Comparison of ENCODE assay signal across 8 cellular contexts in the genomic region with DNA sequence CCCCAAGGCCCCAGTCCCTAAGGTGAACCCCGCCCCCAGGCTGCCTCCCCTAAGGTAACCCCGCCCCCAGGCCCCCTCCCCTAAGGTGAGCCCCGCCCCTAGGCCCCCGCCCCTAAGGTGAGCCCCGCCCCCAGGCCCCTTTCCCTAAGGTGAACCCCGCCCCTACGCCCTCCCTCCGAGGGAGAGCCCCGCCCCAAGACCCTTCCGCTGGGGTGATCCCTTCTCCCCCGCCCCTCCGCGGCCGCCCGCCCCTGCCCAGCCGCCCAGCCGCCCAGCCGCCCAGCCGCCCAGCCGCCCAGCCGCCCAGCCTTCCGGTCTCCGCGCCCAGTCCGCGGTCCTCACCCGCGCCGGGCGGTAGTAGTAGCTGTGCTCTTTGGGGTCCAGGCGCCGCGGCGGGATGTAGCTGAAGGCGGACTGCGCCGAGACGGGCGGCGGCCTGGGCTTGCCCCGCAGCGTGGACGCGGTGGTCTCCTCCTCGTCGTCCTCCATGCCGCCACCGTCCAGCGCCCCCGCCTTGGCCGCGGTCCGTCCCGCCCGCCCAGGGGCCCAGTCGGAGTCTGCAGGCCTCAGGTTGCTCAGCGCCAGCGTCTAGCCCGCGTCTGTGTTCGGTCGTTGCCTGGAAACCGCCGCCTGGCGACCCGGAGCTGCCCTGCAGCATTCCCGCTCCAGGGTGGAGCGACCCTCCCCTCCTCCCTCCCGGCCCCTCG. TPM values are rescaled to one million over a fixed set of nuclear protein-coding genes. Genes with fewer than 3 reads are reported as not detected.
A peak's percentile ranks its signal among the peaks of the same experiment; 100 is the strongest.
DNase-seq lines count a peak whose midpoint lies in the region; ATAC-seq and TF ChIP-seq lines count a peak whose summit lies in the region.

A gene with protein sequence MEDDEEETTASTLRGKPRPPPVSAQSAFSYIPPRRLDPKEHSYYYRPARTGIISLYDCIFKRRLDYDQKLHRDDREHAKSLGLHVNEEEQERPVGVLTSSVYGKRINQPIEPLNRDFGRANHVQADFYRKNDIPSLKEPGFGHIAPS (minus strand): TSS at position 601 of the 707 bp plus-strand sequence. CDS start 112 bp downstream, at position 489.

- H3K36me3 ChIP-seq in SK-N-SH (replicated peaks in 1 of 2; ENCODE audit: control insufficient read depth in 1 of 2, insufficient read depth in 2 of 2, low read length in 1 of 2) (no peaks in the 10 kb centered on the region), transverse colon (no peaks in the 10 kb centered on the region)

- no peak within 1 kb of the TSS for H3K27ac ChIP-seq in SK-N-SH (ENCODE audit: low read depth in 2 of 2, low read length in 1 of 2)
- H3K27ac ChIP-seq in transverse colon = no peak within 1 kb of the TSS

- TF ChIP-seq POLR2A in transverse colon (IDR thresholded peaks at IDR 0.05) = no peak

- H3K9me3 Mint-ChIP-seq in activated T-cell treated with anti-CD3 and anti-CD28 coated beads, Interleukin-2, amount 50 U/mL, for 4 hours = no peaks in the 10 kb centered on the region
- H3K9me3 Mint-ChIP-seq in memory B cell = no peaks in the 10 kb centered on the region

- H3K79me2 ChIP-seq in SK-N-SH (ENCODE audit: insufficient read depth) = no peaks in the 10 kb centered on the region

- H3K4me1 ChIP-seq in SK-N-SH (ENCODE audit: control insufficient read depth in 1 of 2, insufficient read depth in 2 of 2, low read depth in 1 of 2, low read length in 1 of 2) (peaks cover 0 to 9% of the 10 kb centered on the region in 2 experiments; a peak in 1 of 4 replicates), transverse colon (peaks cover 6 to 18% (median 9%) of the 10 kb centered on the region in 4 donors)

- H2AFZ ChIP-seq in SK-N-SH (ENCODE audit: low read depth) = peak within 1 kb of the TSS; percentile 62; the same call in 1 of the 2 replicates

- ATAC-seq in activated T-cell treated with anti-CD3 and anti-CD28 coated beads, Interleukin-2, amount 50 U/mL, for 4 hours = peak; percentile 51 to 53
- peak; percentile 65 for ATAC-seq in memory B cell (ENCODE audit: low read depth)
- no peak for ATAC-seq in GM19324 (IDR thresholded peaks at IDR 0.05; ENCODE audit: low FRiP score, unreplicated experiment)

- no peaks in the 10 kb centered on the region for H4K20me1 ChIP-seq in SK-N-SH (ENCODE audit: insufficient read depth)

- no peak for TF ChIP-seq RAD21 in SK-N-SH (IDR thresholded peaks at IDR 0.05; ENCODE audit: low read length)

- no peak within 1 kb of the TSS for H3K9ac ChIP-seq in SK-N-SH

- WGBS in SK-N-SH (ENCODE audit: low lambda C conversion rate) = 7% methylated on average over 15 of the region's 70 CpGs
- WGBS in transverse colon (ENCODE audit: low coverage in 1 of 2), 2 donors = 13 to 17% methylated on average over 1 to 18 of the region's 70 CpGs

- no peaks in the 10 kb centered on the region for H3K36me3 Mint-ChIP-seq in activated T-cell treated with anti-CD3 and anti-CD28 coated beads, Interleukin-2, amount 50 U/mL, for 4 hours (ENCODE audit: insufficient read depth)
- no peaks in the 10 kb centered on the region for H3K36me3 Mint-ChIP-seq in memory B cell

- H3F3A ChIP-seq in SK-N-SH (replicated peaks; ENCODE audit: insufficient read depth) = no peaks in the 10 kb centered on the region

- no peak within 1 kb of the TSS for H3K27ac Mint-ChIP-seq in memory B cell

- TF ChIP-seq CTCF in SK-N-SH (IDR thresholded peaks at IDR 0.05) (peak; percentile 29), transverse colon (IDR thresholded peaks at IDR 0.05) (peak in 3 of 5 experiments; percentile 9 to 23 (median 18))

- H3K4me2 ChIP-seq in SK-N-SH = peak within 1 kb of the TSS; percentile 73

- POLR2A ChIA-PET in SK-N-SH (lab: Yijun Ruan, JAX) = no interaction called here

- DNase-seq in activated T-cell treated with anti-CD3 and anti-CD28 coated beads, Interleukin-2, amount 50 U/mL, for 4 hours = peak; percentile 11
- no peak for DNase-seq in activated T-cell treated with anti-CD3 and anti-CD28 coated beads, Interleukin-2, amount 50 U/mL, for 48 hours
- DNase-seq in SK-N-SH (peak; percentile 94), memory B cell (ENCODE audit: low spot score in 2 of 2) (peak in 1 of 2 donors; percentile 25), transverse colon (peak; percentile 26), dedifferentiated amniotic fluid mesenchymal stem cell (ENCODE audit: extremely low spot score) (no peak)
- DNase-seq in effector CD8-positive, alpha-beta T cell (lab: John Stamatoyannopoulos, UW) = peak; percentile 31

- peak within 1 kb of the TSS; percentile 77 for H3K4me3 Mint-ChIP-seq in activated T-cell treated with anti-CD3 and anti-CD28 coated beads, Interleukin-2, amount 50 U/mL, for 4 hours
- H3K4me3 Mint-ChIP-seq in memory B cell = peak within 1 kb of the TSS; percentile 77

- H3K27me3 ChIP-seq in SK-N-SH (ENCODE audit: insufficient read depth) = peaks cover 21% of the 10 kb centered on the region
- H3K27me3 ChIP-seq in transverse colon = peaks cover 40% of the 10 kb centered on the region

- intact Hi-C loops in transverse colon (cut with DNase I; ENCODE audit: low total_unique reads) = no loop called here

- peaks cover 20% of the 10 kb centered on the region for H3K27me3 Mint-ChIP-seq in activated T-cell treated with anti-CD3 and anti-CD28 coated beads, Interleukin-2, amount 50 U/mL, for 4 hours (ENCODE audit: low read depth)
- H3K27me3 Mint-ChIP-seq in memory B cell = peaks cover 5% of the 10 kb centered on the region

- H3K4me3 ChIP-seq in SK-N-SH (ENCODE audit: low read depth in 2 of 2, low read length in 1 of 2) (peak within 1 kb of the TSS; percentile 44 to 59; a peak in 3 of 4 replicates), transverse colon (peak within 1 kb of the TSS; percentile 36 to 57 (median 42))

- TF ChIP-seq EP300 in SK-N-SH (IDR thresholded peaks at IDR 0.05; ENCODE audit: borderline replicate concordance in 1 of 2, low read depth in 1 of 2, low read length in 1 of 2) (no peak), transverse colon (IDR thresholded peaks at IDR 0.05; ENCODE audit: low read depth) (no peak)

- peaks cover 21% of the 10 kb centered on the region for H3K4me1 Mint-ChIP-seq in activated T-cell treated with anti-CD3 and anti-CD28 coated beads, Interleukin-2, amount 50 U/mL, for 4 hours (ENCODE audit: low read depth)
- peaks cover 14% of the 10 kb centered on the region for H3K4me1 Mint-ChIP-seq in memory B cell

- H3K9me3 ChIP-seq in SK-N-SH (no peaks in the 10 kb centered on the region), transverse colon (no peaks in the 10 kb centered on the region)

- CTCF ChIA-PET in SK-N-SH (lab: Yijun Ruan, JAX) = interaction anchor here (0.8 to 1.9 kb wide), 9 partner anchors 7 to 77 kb away, joined by 3 to 11 read pairs (median 4); no protein-coding TSS in a partner anchor

- H3K9me2 ChIP-seq in SK-N-SH = no peaks in the 10 kb centered on the region

- in situ Hi-C loops in transverse colon (cut with MboI; ENCODE audit: low pct_ligation_motif_present in 1 of 4, low pct_unique_long_range_greater_than_20kb in 1 of 4, low sequenced_read_pairs in 3 of 4) = no loop called here

TF ChIP-seq in SK-N-SH, 30 proteins besides CTCF, POLR2A, EP300 and RAD21:
- peak; percentile 40; the same call in 1 of the 2 replicates for TF ChIP-seq MXI1 (IDR thresholded peaks at IDR 0.05; ENCODE audit: low read depth, low read length)
- TF ChIP-seq JUND (IDR thresholded peaks at IDR 0.05) = no peak
TF ChIP-seq in SK-N-SH: peak in this region for 1.

RNA-seq across cellular contexts. Expression of the gene that starts here (rescaled TPM):
- total RNA-seq in activated T-cell treated with anti-CD3 and anti-CD28 coated beads, Interleukin-2, amount 50 U/mL, for 4 hours = not detected
- 0.06 and 0.10 TPM in 2 replicates for polyA plus RNA-seq in SK-N-SH (2012; rRNA removed)
- 0.12 TPM in 2 replicates for polyA plus RNA-seq in SK-N-SH (2012; cell fraction: cytosol; rRNA removed)
- 0.13 and 0.14 TPM in 2 replicates for polyA plus RNA-seq in SK-N-SH (2012; cell fraction: nucleus; rRNA removed)
- not detected for total RNA-seq in transverse colon

Comparison
In these comparisons a context has a peak if more than half of its experiments do, and no peak if none do; other contexts are left out.
1. Peak in DNase-seq and ATAC-seq in activated T-cell treated with anti-CD3 and anti-CD28 coated beads, Interleukin-2, amount 50 U/mL, for 4 hours; RNA of the gene not detected or under 1 TPM.
2. Peak in DNase-seq, H3K4me3 ChIP-seq and H3K4me2 ChIP-seq in SK-N-SH; RNA of the gene not detected or under 1 TPM.
3. Peak in DNase-seq and H3K4me3 ChIP-seq in transverse colon; RNA of the gene not detected or under 1 TPM.